Comparison of ENCODE assay signal across 11 cellular contexts in genomic region chr1:94922756-94923465, GRCh38. TPM values are rescaled to one million over a fixed set of nuclear protein-coding genes. Genes with fewer than 3 reads are reported as not detected.
A peak's percentile ranks its signal among the peaks of the same experiment; 100 is the strongest.
DNase-seq lines count a peak whose midpoint lies in the region; ATAC-seq and TF ChIP-seq lines count a peak whose summit lies in the region.
"Had no signal": no experiment of that assay in that cellular context is flagged by ENCODE, and none has a peak within 500 bp of the region (broad histone marks: within the 10 kb centered on the region; RNA-seq: fewer than 3 reads in every experiment).

No MANE protein-coding gene starts in this region.

- no peaks in the 10 kb centered on the region for H3K36me3 ChIP-seq in left ventricle myocardium inferior
- H3K36me3 ChIP-seq in muscle layer of duodenum (ENCODE audit: control insufficient read depth in 1 of 2, insufficient read depth in 2 of 2, low read length in 2 of 2) = peaks cover 0 to 11% of the 10 kb centered on the region in 2 donors
- H3K36me3 ChIP-seq in uterus = no peaks in the 10 kb centered on the region
- H3K36me3 ChIP-seq: neutrophil had no signal

- no peak for ATAC-seq in left cardiac atrium
- no peak for ATAC-seq in natural killer cell treated with Interleukin-12 subunit alpha and Interleukin-12 subunit beta and Interleukin-15 and Interleukin-18, amount 100 ng/mL, for 72 hours
- ATAC-seq: HCT116 had no signal

- H3K27me3 Mint-ChIP-seq in natural killer cell treated with Interleukin-12 subunit alpha and Interleukin-12 subunit beta and Interleukin-15 and Interleukin-18, amount 100 ng/mL, for 72 hours = peaks cover 36 to 62% of the 10 kb centered on the region in 2 donors

- TF ChIP-seq POLR2A in uterus (IDR thresholded peaks at IDR 0.05) = no peak

- H3K27ac ChIP-seq in left ventricle myocardium inferior (replicated peaks) (peak overlapping the region; percentile 95), dorsolateral prefrontal cortex (peak overlapping the region in 34 of 59 donors; percentile 0 to 100 (median 98)), muscle layer of duodenum (ENCODE audit: low read length) (peak overlapping the region; percentile 99), uterus (peak overlapping the region; percentile 95 to 100)
- H3K27ac ChIP-seq: neutrophil had no signal

- H3K4me3 Mint-ChIP-seq in natural killer cell treated with Interleukin-12 subunit alpha and Interleukin-12 subunit beta and Interleukin-15 and Interleukin-18, amount 100 ng/mL, for 72 hours = no peak overlapping the region

- H3K4me3 ChIP-seq in left ventricle myocardium inferior (peak overlapping the region; percentile 80), dorsolateral prefrontal cortex (peak overlapping the region in 45 of 59 donors; percentile 3 to 96 (median 29)), muscle layer of duodenum (ENCODE audit: low read depth in 1 of 2, low read length in 2 of 2) (peak overlapping the region; percentile 35 to 53), uterus (peak overlapping the region; percentile 1 to 91)

- H3K9me3 Mint-ChIP-seq in natural killer cell treated with Interleukin-12 subunit alpha and Interleukin-12 subunit beta and Interleukin-15 and Interleukin-18, amount 100 ng/mL, for 72 hours = no peaks in the 10 kb centered on the region

- TF ChIP-seq CTCF in left ventricle myocardium inferior (IDR thresholded peaks at IDR 0.05; ENCODE audit: borderline replicate concordance) (no peak), dorsolateral prefrontal cortex (IDR thresholded peaks at IDR 0.05 in 54 of 56, conservative IDR thresholded peaks at IDR 0.05 in 2 of 56; ENCODE audit: low read depth in 1 of 56, partially characterized antibody in 56 of 56) (no peak), uterus (IDR thresholded peaks at IDR 0.05) (no peak)

- peaks cover 97% of the 10 kb centered on the region for H3K4me1 ChIP-seq in left ventricle myocardium inferior
- H3K4me1 ChIP-seq in muscle layer of duodenum (ENCODE audit: control insufficient read depth in 1 of 2, insufficient read depth in 2 of 2, low read length in 2 of 2) = peaks cover 4 to 45% of the 10 kb centered on the region in 2 donors
- H3K4me1 ChIP-seq in uterus = peaks cover 6 to 15% of the 10 kb centered on the region in 2 donors

- DNase-seq in left ventricle myocardium inferior (no peak), left cardiac atrium (no peak), dorsolateral prefrontal cortex (no peak), uterus (no peak), Ammon's horn (ENCODE audit: low spot score) (no peak)
- DNase-seq in natural killer cell treated with Interleukin-12 subunit alpha and Interleukin-12 subunit beta and Interleukin-15 and Interleukin-18, amount 100 ng/mL, for 72 hours (ENCODE audit: low spot score) = no peak
- no peak for DNase-seq in stimulated activated CD4-positive, alpha-beta T cell treated with anti-CD3 and anti-CD28 coated beads, Interleukin-4, amount 100 ng/mL, for 4 hours
- DNase-seq: AML-193 had no signal

- intact Hi-C loops in left ventricle myocardium inferior (cut with micrococcal nuclease) (loop anchor here (10.0 kb wide), 1 partner anchor 112 kb away; no protein-coding TSS in a partner anchor), left cardiac atrium (cut with DNase I) (loop anchor here in 1 of 2 donors (10.0 kb wide), 1 partner anchor 58 kb away; no protein-coding TSS in a partner anchor), dorsolateral prefrontal cortex (cut with DNase I) (no loop called here), uterus (cut with DNase I; ENCODE audit: low total_unique reads) (loop anchor here (10.0 kb wide), 2 partner anchors 68 to 102 kb away; no protein-coding TSS in a partner anchor)

- H3K27ac Mint-ChIP-seq in natural killer cell treated with Interleukin-12 subunit alpha and Interleukin-12 subunit beta and Interleukin-15 and Interleukin-18, amount 100 ng/mL, for 72 hours = no peak overlapping the region

- peaks cover 11 to 13% of the 10 kb centered on the region in 2 donors for H3K4me1 Mint-ChIP-seq in natural killer cell treated with Interleukin-12 subunit alpha and Interleukin-12 subunit beta and Interleukin-15 and Interleukin-18, amount 100 ng/mL, for 72 hours (ENCODE audit: low read depth in 2 of 2)

- H3K36me3 Mint-ChIP-seq in natural killer cell treated with Interleukin-12 subunit alpha and Interleukin-12 subunit beta and Interleukin-15 and Interleukin-18, amount 100 ng/mL, for 72 hours = no peaks in the 10 kb centered on the region

- H3K9me3 ChIP-seq in left ventricle myocardium inferior (replicated peaks) = no peaks in the 10 kb centered on the region
- H3K9me3 ChIP-seq in muscle layer of duodenum (ENCODE audit: control insufficient read depth in 1 of 2, low read length in 2 of 2) = no peaks in the 10 kb centered on the region
- H3K9me3 ChIP-seq in uterus = no peaks in the 10 kb centered on the region
- H3K9me3 ChIP-seq: neutrophil had no signal

- H3K27me3 ChIP-seq in left ventricle myocardium inferior (ENCODE audit: low read depth) (no peaks in the 10 kb centered on the region), dorsolateral prefrontal cortex (no peaks in the 10 kb centered on the region), muscle layer of duodenum (ENCODE audit: low read depth, low read length) (peaks cover 5% of the 10 kb centered on the region), uterus (no peaks in the 10 kb centered on the region)

RNA-seq across cellular contexts. Expression of gene CNN3, which starts 4.0 kb away (rescaled TPM):
- 67.9 TPM for total RNA-seq in left ventricle myocardium inferior
- total RNA-seq in left cardiac atrium = 100 to 1,000 TPM in 1 of 2 donors, 10 to 100 TPM in 1; 87.7 to 162 TPM
- 100 to 1,000 TPM in 118 of 120 experiments, 10 to 100 TPM in 2; 91.8 to 419 (median 154) TPM for total RNA-seq in dorsolateral prefrontal cortex
- 100 to 1,000 TPM; 334 to 604 (median 452) TPM for total RNA-seq in uterus
- under 1 TPM in 1 of 2 donors, not detected in 1; 0.50 TPM for total RNA-seq in natural killer cell treated with Interleukin-12 subunit alpha and Interleukin-12 subunit beta and Interleukin-15 and Interleukin-18, amount 100 ng/mL, for 72 hours

Comparison
In these comparisons a context has a peak if more than half of its experiments do, and no peak if none do; other contexts are left out.
1. H3K4me3 ChIP-seq: peak in every context shown above with its lines; median percentile 80 in left ventricle myocardium inferior; 46 in uterus; 44 in muscle layer of duodenum; 29 in dorsolateral prefrontal cortex.
2. RNA of gene CNN3, which starts 4.0 kb away (total RNA-seq): 334 to 604 TPM in uterus, 87.7 to 162 TPM in left cardiac atrium, 91.8 to 419 TPM in dorsolateral prefrontal cortex and 67.9 TPM in left ventricle myocardium inferior (single experiment); 0.50 TPM in natural killer cell treated with Interleukin-12 subunit alpha and Interleukin-12 subunit beta and Interleukin-15 and Interleukin-18, amount 100 ng/mL, for 72 hours; every median in the first group is over 10 times any median in the second.
3. intact Hi-C loops: an anchor here in left ventricle myocardium inferior (10.0 kb wide) and uterus (10.0 kb wide); none called in dorsolateral prefrontal cortex.
4. Peak in every context shown above with its lines, with median percentiles within 50 percentile points of each other: H3K27ac ChIP-seq.